In the genomic region with DNA sequence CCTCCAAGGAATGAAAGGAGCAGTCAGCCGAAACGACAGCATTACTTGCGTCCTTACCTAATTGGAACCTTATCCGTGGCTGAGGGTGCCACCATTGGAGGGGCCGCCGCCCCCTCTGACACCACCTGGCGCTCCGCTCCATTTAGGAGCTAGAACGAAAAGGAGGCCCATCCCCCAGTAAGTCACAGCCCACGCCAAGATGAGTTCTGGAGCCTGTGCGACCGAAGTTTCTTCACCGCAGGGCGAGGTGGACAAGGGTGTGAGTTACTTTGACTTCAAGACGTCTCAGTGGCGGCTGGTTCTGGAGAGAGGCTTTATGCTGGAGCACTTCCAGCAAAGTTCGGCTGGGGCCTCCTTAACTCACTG, we compare ENCODE assay signal across 8 cellular contexts. TPM values are rescaled to one million over a fixed set of nuclear protein-coding genes. Genes with fewer than 3 reads are reported as not detected.
DNase-seq lines count a peak whose midpoint lies in the region; ATAC-seq, FAIRE-seq and TF ChIP-seq lines count a peak whose summit lies in the region.

No MANE protein-coding gene starts in this region.

- no peaks in the 10 kb centered on the region for H3K36me3 ChIP-seq in CD4-positive, alpha-beta memory T cell (ENCODE audit: insufficient read depth, low read length)
- no peaks in the 10 kb centered on the region for H3K36me3 ChIP-seq in HepG2 (replicated peaks in 1 of 2; ENCODE audit: control insufficient read depth in 1 of 2, insufficient read depth in 2 of 2, low read length in 2 of 2)

- no peaks in the 10 kb centered on the region for H3K27me3 ChIP-seq in CD4-positive, alpha-beta memory T cell (ENCODE audit: insufficient read depth, low read length)
- H3K27me3 ChIP-seq in HepG2 (ENCODE audit: control insufficient read depth in 1 of 2, insufficient read depth in 2 of 2, low read length in 2 of 2): no peaks in the 10 kb centered on the region; a peak in 1 of 5 replicates

- ATAC-seq in GM19452 (IDR thresholded peaks at IDR 0.05; ENCODE audit: unreplicated experiment) (peak; percentile 14), HG03558 (IDR thresholded peaks at IDR 0.05; ENCODE audit: extremely low read depth, unreplicated experiment) (peak; percentile 1), WTC11 (peak; percentile 1; the same call in 1 of the 2 replicates), HepG2 (peak; percentile 2)

- no peak for FAIRE-seq in HepG2 (lab: Jason Lieb, UNC)

- peak in 1 of 5 donors; percentile 74 for DNase-seq in CD4-positive, alpha-beta memory T cell
- DNase-seq in WTC11 (ENCODE audit: low spot score) (peak; percentile 31), HepG2 (ENCODE audit: low spot score) (no peak), cortex of kidney (lab: John Stamatoyannopoulos, UW) (no peak)
- DNase-seq in stimulated activated CD4-positive, alpha-beta T cell treated with anti-CD3 and anti-CD28 coated beads, Interleukin-4, amount 100 ng/mL, for 48 hours (ENCODE audit: low read depth in 2 of 2): peak; percentile 47 to 54

- no peaks in the 10 kb centered on the region for H3K27me3 Mint-ChIP-seq in CD4-positive, alpha-beta memory T cell
- no peaks in the 10 kb centered on the region for H3K27me3 Mint-ChIP-seq in WTC11 (ENCODE audit: low read depth)

- H3K4me1 ChIP-seq in CD4-positive, alpha-beta memory T cell (ENCODE audit: insufficient read depth, low read length): peaks cover 64% of the 10 kb centered on the region
- H3K4me1 ChIP-seq in HepG2 (ENCODE audit: insufficient read depth, low read length): peaks cover 61% of the 10 kb centered on the region

- H3K79me2 ChIP-seq in HepG2 (ENCODE audit: insufficient read depth, low read length): peaks cover 46% of the 10 kb centered on the region

- peak overlapping the region; percentile 76 for H3K4me2 ChIP-seq in HepG2 (ENCODE audit: low read depth, low read length)

- TF ChIP-seq CTCF in WTC11 (IDR thresholded peaks at IDR 0.05) (no peak), HepG2 (CRISPR knock-in tag; IDR thresholded peaks at IDR 0.05) (no peak)

- TF ChIP-seq POLR2A in HepG2 (IDR thresholded peaks at IDR 0.05; ENCODE audit: insufficient read depth in 1 of 2, low read depth in 2 of 2, low read length in 2 of 2): no peak

- peak overlapping the region; percentile 82 to 96 for H3K4me3 ChIP-seq in CD4-positive, alpha-beta memory T cell (ENCODE audit: low read length in 2 of 2)
- peak overlapping the region; percentile 90 to 98 (median 92) for H3K4me3 ChIP-seq in HepG2 (replicated peaks in 1 of 3; ENCODE audit: insufficient read depth in 1 of 3, low read depth in 2 of 3, low read length in 3 of 3)

- H4K20me1 ChIP-seq in HepG2 (ENCODE audit: insufficient read depth, low read length): peaks cover 10% of the 10 kb centered on the region

- peak overlapping the region; percentile 71 for H3K9ac ChIP-seq in HepG2 (ENCODE audit: insufficient read depth, low read depth, low read length)

- intact Hi-C loops in CD4-positive, alpha-beta memory T cell (cut with micrococcal nuclease): loop anchor here (2.0 kb wide), 2 partner anchors 22 to 164 kb away; no protein-coding TSS in a partner anchor
- intact Hi-C loops in HepG2 (cut with micrococcal nuclease; ENCODE audit: unreplicated experiment): loop anchor here (2.0 to 10.0 kb wide), 2 partner anchors 62 to 170 kb away; a partner anchor contains a TSS

- POLR2A ChIA-PET in CD4-positive, alpha-beta memory T cell (lab: Charles Lee; ENCODE audit: partially characterized antibody): interaction anchor here (0.9 to 5.2 kb wide), 27 partner anchors 9 to 950 kb away, joined by 3 to 142 read pairs (median 5); a partner anchor contains a TSS
- POLR2A ChIA-PET in WTC11 (lab: Charles Lee) (interaction anchor here (0.9 to 2.0 kb wide), 9 partner anchors 28 to 308 kb away, joined by 3 to 8 read pairs (median 3); a partner anchor contains a TSS), HepG2 (lab: Yijun Ruan, JAX) (interaction anchor here (0.9 to 1.8 kb wide), 13 partner anchors 12 to 210 kb away, joined by 3 to 23 read pairs (median 5); a partner anchor contains a TSS)

- no peak overlapping the region for H2AFZ ChIP-seq in HepG2 (ENCODE audit: low read length)

- peak overlapping the region; percentile 95 to 100 (median 100) for H3K4me3 Mint-ChIP-seq in CD4-positive, alpha-beta memory T cell
- H3K4me3 Mint-ChIP-seq in WTC11: peak overlapping the region; percentile 98

- in situ Hi-C loops in HepG2 (cut with HindIII; ENCODE audit: extremely low pct_ligation_motif_present, low pct_unique_long_range_greater_than_20kb): no loop called here

- WGBS in HepG2 (ENCODE audit: low lambda C conversion rate): 0% methylated on average over 1 of the region's 17 CpGs

- H3K27ac ChIP-seq in CD4-positive, alpha-beta memory T cell (ENCODE audit: low read depth, low read length): peak overlapping the region; percentile 99
- H3K27ac ChIP-seq in cingulate gyrus (ENCODE audit: low read depth, low read length) (peak overlapping the region; percentile 92), HepG2 (ENCODE audit: extremely low read length, insufficient read depth, low read length) (peak overlapping the region; percentile 79)

- H3K9me3 ChIP-seq in CD4-positive, alpha-beta memory T cell (ENCODE audit: control insufficient read depth in 1 of 2, low read length in 2 of 2): no peaks in the 10 kb centered on the region
- H3K9me3 ChIP-seq in HepG2 (ENCODE audit: low read length): no peaks in the 10 kb centered on the region

- BruUV-seq in HepG2 (replicated peaks; lab: Mats Ljungman, UMichigan): TSS peak; percentile 81

- no peaks in the 10 kb centered on the region for H3K9me3 Mint-ChIP-seq in CD4-positive, alpha-beta memory T cell
- H3K9me3 Mint-ChIP-seq in WTC11: no peaks in the 10 kb centered on the region

- peaks cover 8 to 42% of the 10 kb centered on the region in 2 donors for H3K36me3 Mint-ChIP-seq in CD4-positive, alpha-beta memory T cell
- H3K36me3 Mint-ChIP-seq in WTC11: no peaks in the 10 kb centered on the region

- no peak for TF ChIP-seq RAD21 in HepG2 (CRISPR knock-in tag; IDR thresholded peaks at IDR 0.05)

- peaks cover 41 to 84% (median 57%) of the 10 kb centered on the region in 4 donors for H3K4me1 Mint-ChIP-seq in CD4-positive, alpha-beta memory T cell
- H3K4me1 Mint-ChIP-seq in WTC11: peaks cover 34% of the 10 kb centered on the region

- peak overlapping the region; percentile 96 to 100 (median 99) for H3K27ac Mint-ChIP-seq in CD4-positive, alpha-beta memory T cell
- peak overlapping the region; percentile 87; the same call in 1 of the 2 replicates for H3K27ac Mint-ChIP-seq in WTC11

- TF ChIP-seq EP300 in HepG2 (IDR thresholded peaks at IDR 0.05; ENCODE audit: low read depth in 2 of 2, low read length in 2 of 2): no peak
- no peak for TF ChIP-seq EP300 in HepG2 (CRISPR knock-in tag; IDR thresholded peaks at IDR 0.05; ENCODE audit: borderline replicate concordance)

- CTCF ChIA-PET in CD4-positive, alpha-beta memory T cell (lab: Charles Lee; ENCODE audit: partially characterized antibody): interaction anchor here (1.0 to 3.3 kb wide), 8 partner anchors 9 to 211 kb away, joined by 3 to 13 read pairs (median 3); no protein-coding TSS in a partner anchor
- CTCF ChIA-PET in WTC11 (lab: Charles Lee): interaction anchor here (0.5 to 1.5 kb wide), 6 partner anchors 14 to 301 kb away, joined by 3 to 7 read pairs (median 3); a partner anchor contains a TSS
- CTCF ChIA-PET in HepG2 (lab: Yijun Ruan, JAX; ENCODE audit: low intra/inter-chr PET ratio, low total read pairs): no interaction called here

TF ChIP-seq in WTC11, 78 proteins besides CTCF, POLR2A, EP300 and RAD21 (continues in another document):
- TF ChIP-seq, protein P1, sequence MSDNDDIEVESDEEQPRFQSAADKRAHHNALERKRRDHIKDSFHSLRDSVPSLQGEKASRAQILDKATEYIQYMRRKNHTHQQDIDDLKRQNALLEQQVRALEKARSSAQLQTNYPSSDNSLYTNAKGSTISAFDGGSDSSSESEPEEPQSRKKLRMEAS (CRISPR knock-in tag; IDR thresholded peaks at IDR 0.05): no peak; the same call in 1 of the 2 replicates

TF ChIP-seq in HepG2, 621 proteins besides CTCF, POLR2A, EP300 and RAD21 (continues in another document):
- TF ChIP-seq ZNF709 (CRISPR knock-in tag; IDR thresholded peaks at IDR 0.05) (peak; percentile 13; the same call in 1 of the 2 replicates), ZMYM3 (CRISPR knock-in tag; IDR thresholded peaks at IDR 0.05) (peak; percentile 8; the same call in 1 of the 2 replicates)

RNA-seq across cellular contexts. Expression of a gene that starts 0.7 kb away (rescaled TPM):
- 10 to 100 TPM; 66.7 to 70.4 TPM for total RNA-seq in CD4-positive, alpha-beta memory T cell
- polyA plus RNA-seq in CD4-positive, alpha-beta memory T cell: 10 to 100 TPM; 72.6 to 87.2 TPM
- total RNA-seq in WTC11 (2021) (9.3 to 11.8 TPM (median 11.3 TPM) in 3 replicates), HepG2 (2016; rRNA removed; fragmentation: Illumina TruSeq; extraction: Trizol) (15.5 and 24.8 TPM in 2 replicates)
- total RNA-seq in HepG2 (2016; cell fraction: cytosol; rRNA removed; fragmentation: Illumina TruSeq; extraction: Trizol; ENCODE audit: low read depth): 5.4 TPM in 2 replicates
- 17.9 and 20.9 TPM in 2 replicates for total RNA-seq in HepG2 (2016; cell fraction: insoluble cytoplasmic fraction; rRNA removed; fragmentation: Illumina TruSeq; extraction: Trizol)
- total RNA-seq in HepG2 (2016; cell fraction: membrane; rRNA removed; fragmentation: Illumina TruSeq; extraction: Trizol): 7.7 and 9.9 TPM in 2 replicates
- total RNA-seq in HepG2 (2016; cell fraction: nucleus; rRNA removed; fragmentation: Illumina TruSeq; extraction: Trizol): 17.7 and 22.0 TPM in 2 replicates
- polyA plus RNA-seq in HepG2 (2011; rRNA removed): 26.0 and 28.8 TPM in 2 replicates
- 21.1 and 25.7 TPM in 2 replicates for polyA plus RNA-seq in HepG2 (2011; cell fraction: cytosol; rRNA removed)
- 16.4 and 17.7 TPM in 2 replicates for polyA plus RNA-seq in HepG2 (2011; cell fraction: nucleus; rRNA removed)
- 21.7 and 29.0 TPM in 2 replicates for polyA plus RNA-seq in HepG2 (2012)
- 1.6 and 1.8 TPM in 2 replicates for polyA plus RNA-seq in HepG2 (2016; cell fraction: cytosol; fragmentation: Illumina TruSeq; extraction: Trizol; ENCODE audit: low read depth)
- 24.7 and 29.5 TPM in 2 replicates for polyA plus RNA-seq in HepG2 (2016; cell fraction: insoluble cytoplasmic fraction; fragmentation: Illumina TruSeq; extraction: Trizol; ENCODE audit: low read depth)
- 4.4 and 4.5 TPM in 2 replicates for polyA plus RNA-seq in HepG2 (2016; cell fraction: membrane; fragmentation: Illumina TruSeq; extraction: Trizol; ENCODE audit: low read depth)
- 14.4 and 16.3 TPM in 2 replicates for polyA plus RNA-seq in HepG2 (2016; cell fraction: nucleus; fragmentation: Illumina TruSeq; extraction: Trizol; ENCODE audit: insufficient read depth, low read depth)
- polyA minus RNA-seq in HepG2 (2011; rRNA and poly(A)+ RNA removed; ENCODE audit: low replicate concordance): 18.1 and 29.1 TPM in 2 replicates
- polyA minus RNA-seq in HepG2 (2011; cell fraction: cytosol; rRNA and poly(A)+ RNA removed): 29.9 and 31.0 TPM in 2 replicates
- 43.4 and 57.2 TPM in 2 replicates for polyA minus RNA-seq in HepG2 (2011; cell fraction: nucleus; rRNA and poly(A)+ RNA removed)

Comparison
In these comparisons a context has a peak if more than half of its experiments do, and no peak if none do; other contexts are left out.
1. DNase-seq: peak in WTC11 (single experiment) and stimulated activated CD4-positive, alpha-beta T cell treated with anti-CD3 and anti-CD28 coated beads, Interleukin-4, amount 100 ng/mL, for 48 hours (2 of 2); none in HepG2 (single experiment) and cortex of kidney (single experiment).
2. Peak in every context shown above with its lines, with median percentiles within 50 percentile points of each other: H3K27ac ChIP-seq and ATAC-seq.